In the genomic region with DNA sequence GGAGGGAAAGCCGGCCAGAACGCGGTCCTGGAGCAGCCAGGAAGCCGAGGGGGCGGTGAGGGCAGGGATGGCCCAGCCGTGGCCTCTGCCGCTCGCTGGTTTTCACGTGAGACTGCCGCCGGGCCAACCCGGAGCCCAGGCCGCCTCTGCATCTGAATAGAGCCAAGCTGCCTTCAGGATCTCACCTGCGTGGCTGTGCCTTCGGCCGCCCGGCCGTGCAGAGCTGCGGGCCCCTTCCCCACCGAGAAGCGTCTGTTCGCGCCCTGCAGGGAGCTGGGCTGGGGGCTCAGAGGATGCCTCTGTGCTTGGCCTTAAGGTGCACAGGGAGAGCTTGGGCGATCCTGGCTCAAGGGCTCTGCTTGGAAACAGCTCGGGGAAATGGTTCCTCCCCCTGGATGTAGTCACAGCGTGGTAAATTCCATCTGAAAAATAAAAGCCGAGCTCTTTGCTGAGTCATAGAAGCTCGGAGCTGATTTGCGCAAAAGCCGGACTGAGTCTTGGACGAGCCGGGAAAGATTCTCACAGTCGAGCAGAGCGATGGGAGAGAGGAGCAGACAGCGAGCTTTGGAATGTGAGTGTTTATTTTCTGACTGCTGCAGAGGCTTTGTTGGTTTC, we compare ENCODE assay signal across 8 cellular contexts. TPM values are rescaled to one million over a fixed set of nuclear protein-coding genes. Genes with fewer than 3 reads are reported as not detected.
A peak's percentile ranks its signal among the peaks of the same experiment; 100 is the strongest.
DNase-seq lines count a peak whose midpoint lies in the region; ATAC-seq and TF ChIP-seq lines count a peak whose summit lies in the region.

A gene (plus strand): TSS at position 456 of the 615 bp plus-strand sequence. CDS start 38,863 bp downstream, outside the sequence.

- no peaks in the 10 kb centered on the region for H3K27me3 ChIP-seq in H7 (ENCODE audit: control insufficient read depth, insufficient read depth, low read length)
- no peaks in the 10 kb centered on the region for H3K27me3 ChIP-seq in fibroblast of lung (ENCODE audit: control insufficient read depth, insufficient read depth, low read length)
- H3K27me3 ChIP-seq in mucosa of stomach (ENCODE audit: control insufficient read depth, insufficient read depth, low read length) = no peaks in the 10 kb centered on the region
- H3K27me3 ChIP-seq in upper lobe of right lung = no peaks in the 10 kb centered on the region

- intact Hi-C loops in upper lobe of right lung (cut with DNase I) = no loop called here

- H3K9me3 ChIP-seq in fibroblast of lung (ENCODE audit: control insufficient read depth, insufficient read depth, low read depth, low read length) = no peaks in the 10 kb centered on the region
- no peaks in the 10 kb centered on the region for H3K9me3 ChIP-seq in mucosa of stomach (ENCODE audit: control insufficient read depth, low read length)
- H3K9me3 ChIP-seq in upper lobe of right lung = no peaks in the 10 kb centered on the region

- H3K36me3 ChIP-seq in H7 (replicated peaks; ENCODE audit: control insufficient read depth, insufficient read depth, low read length) (no peaks in the 10 kb centered on the region), fibroblast of lung (ENCODE audit: control insufficient read depth, insufficient read depth, low read length) (no peaks in the 10 kb centered on the region), mucosa of stomach (ENCODE audit: control insufficient read depth, insufficient read depth, low read length) (no peaks in the 10 kb centered on the region), upper lobe of right lung (no peaks in the 10 kb centered on the region)

- DNase-seq in H7 = peak; percentile 90
- DNase-seq in fibroblast of lung (ENCODE audit: low read depth in 2 of 2) = peak; percentile 88 to 90
- DNase-seq in upper lobe of right lung = peak; percentile 64
- DNase-seq in HPDE6-E6E7 (ENCODE audit: extremely low spot score) = no peak

- H3K27ac ChIP-seq in VCaP (peak within 1 kb of the TSS; percentile 67), fibroblast of lung (ENCODE audit: insufficient read depth, low read length) (peak within 1 kb of the TSS; percentile 41), upper lobe of right lung (no peak within 1 kb of the TSS)

- H3K9ac ChIP-seq in fibroblast of lung (ENCODE audit: insufficient read depth, low read length) (peak within 1 kb of the TSS; percentile 59), mucosa of stomach (ENCODE audit: low read length) (peak within 1 kb of the TSS; percentile 35)

- ATAC-seq in upper lobe of right lung (peak; percentile 73), GM18867 (IDR thresholded peaks at IDR 0.05; ENCODE audit: unreplicated experiment) (no peak), HG02610 (IDR thresholded peaks at IDR 0.05; ENCODE audit: unreplicated experiment) (no peak)

- no peaks in the 10 kb centered on the region for H3K4me1 ChIP-seq in fibroblast of lung (ENCODE audit: control insufficient read depth, extremely low read depth, insufficient read depth, low read length)
- H3K4me1 ChIP-seq in mucosa of stomach (ENCODE audit: control insufficient read depth, insufficient read depth, low read length) = no peaks in the 10 kb centered on the region
- peaks cover 10% of the 10 kb centered on the region for H3K4me1 ChIP-seq in upper lobe of right lung

- H3K4me2 ChIP-seq in fibroblast of lung (ENCODE audit: extremely low read depth, insufficient read depth, low read length) = peak within 1 kb of the TSS; percentile 95

- no peaks in the 10 kb centered on the region for H4K20me1 ChIP-seq in fibroblast of lung (ENCODE audit: control insufficient read depth, extremely low read depth, insufficient read depth, low read length)

- H3K79me2 ChIP-seq in fibroblast of lung (ENCODE audit: control insufficient read depth, insufficient read depth, low read length) = no peaks in the 10 kb centered on the region

- TF ChIP-seq CTCF in VCaP (conservative IDR thresholded peaks at IDR 0.05) = no peak
- no peak for TF ChIP-seq CTCF in fibroblast of lung (conservative IDR thresholded peaks at IDR 0.05 in 1 of 2, IDR thresholded peaks at IDR 0.05 in 1 of 2; ENCODE audit: low read depth in 1 of 2, low read length in 2 of 2)
- TF ChIP-seq CTCF in upper lobe of right lung (IDR thresholded peaks at IDR 0.05) = no peak

- H2AFZ ChIP-seq in fibroblast of lung (ENCODE audit: low read length) = peak within 1 kb of the TSS; percentile 95

- H3K4me3 ChIP-seq in H7 (ENCODE audit: insufficient read depth, low read depth, low read length) (peak within 1 kb of the TSS; percentile 6; the same call in 1 of the 2 replicates), fibroblast of lung (replicated peaks in 1 of 4; ENCODE audit: control extremely low read depth in 1 of 4, insufficient read depth in 1 of 4, low read depth in 3 of 4, low read length in 4 of 4) (peak within 1 kb of the TSS; percentile 56 to 66 (median 62)), mucosa of stomach (ENCODE audit: low read length) (peak within 1 kb of the TSS; percentile 28), upper lobe of right lung (peak within 1 kb of the TSS; percentile 53)

RNA-seq across cellular contexts. Expression of the gene that starts here (rescaled TPM):
- 0.42 and 0.63 TPM in 2 replicates for total RNA-seq in H7 (2014; rRNA removed; shearing (Covaris generic))
- total RNA-seq in fibroblast of lung = under 0.01 and 0.17 TPM in 2 replicates
- polyA plus RNA-seq in fibroblast of lung = 0.05 and 0.17 TPM in 2 replicates
- polyA plus RNA-seq in fibroblast of lung (2012) = 0.02 and 0.08 TPM in 2 replicates
- not detected in 2 replicates for polyA minus RNA-seq in fibroblast of lung (ENCODE audit: low replicate concordance)
- total RNA-seq in upper lobe of right lung = 0.32 TPM

Comparison
In these comparisons a context has a peak if more than half of its experiments do, and no peak if none do; other contexts are left out.
1. Peak in DNase-seq and H3K4me3 ChIP-seq in H7; RNA of the gene not detected or under 1 TPM.
2. Peak in DNase-seq, H3K4me3 ChIP-seq, H3K27ac ChIP-seq, H3K9ac ChIP-seq and H3K4me2 ChIP-seq in fibroblast of lung; RNA of the gene not detected or under 1 TPM.
3. Peak in DNase-seq, ATAC-seq and H3K4me3 ChIP-seq in upper lobe of right lung; RNA of the gene not detected or under 1 TPM.
4. H3K4me3 ChIP-seq: peak in every context shown above with its lines; median percentile 62 in fibroblast of lung; 53 in upper lobe of right lung; 28 in mucosa of stomach; 6 in H7.